ENCODE assay signal across 9 cellular contexts in genomic region chr17:27893834-27894503, GRCh38.
DNase-seq lines count a peak whose midpoint lies in the region; ATAC-seq and TF ChIP-seq lines count a peak whose summit lies in the region.
"Had no signal": no experiment of that assay in that cellular context is flagged by ENCODE, and none has a peak within 500 bp of the region (broad histone marks: within the 10 kb centered on the region; RNA-seq: fewer than 3 reads in every experiment).

No MANE protein-coding gene starts in this region.

- DNase-seq in T-helper 2 cell treated with Interferon-gamma antibody and Interleukin-4, amounts not matched to agents 5 μg/mL and 100 μg/mL, for 36 hours (ENCODE audit: low spot score) = no peak
- DNase-seq in T-helper 2 cell (no peak), SKM-1 (lab: John Stamatoyannopoulos, UW; ENCODE audit: unreplicated experiment) (peak; percentile 44), erythroblast (lab: John Stamatoyannopoulos, UW) (peak; percentile 23 to 46), substantia nigra (lab: John Stamatoyannopoulos, UW) (no peak), UCSD-AML1 (lab: John Stamatoyannopoulos, UW; ENCODE audit: unreplicated experiment) (no peak)

- TF ChIP-seq POLR2A in erythroblast (IDR thresholded peaks at IDR 0.05; ENCODE audit: low read length) = no peak

- H3K27ac ChIP-seq in substantia nigra (ENCODE audit: low read depth, low read length, poor library complexity, severe bottlenecking) = peak overlapping the region; percentile 64
- H3K27ac ChIP-seq: brain microvascular endothelial cell had no signal

- H3K4me3 Mint-ChIP-seq in T-helper 2 cell treated with Interferon-gamma antibody and Interleukin-4, amounts not matched to agents 5 μg/mL and 100 μg/mL, for 36 hours = peak overlapping the region; percentile 79

- H3K27me3 Mint-ChIP-seq in T-helper 2 cell treated with Interferon-gamma antibody and Interleukin-4, amounts not matched to agents 5 μg/mL and 100 μg/mL, for 36 hours (ENCODE audit: low read depth) = peaks cover 25% of the 10 kb centered on the region

- no peaks in the 10 kb centered on the region for H3K9me3 Mint-ChIP-seq in T-helper 2 cell treated with Interferon-gamma antibody and Interleukin-4, amounts not matched to agents 5 μg/mL and 100 μg/mL, for 36 hours

- H3K36me3 Mint-ChIP-seq in T-helper 2 cell treated with Interferon-gamma antibody and Interleukin-4, amounts not matched to agents 5 μg/mL and 100 μg/mL, for 36 hours (ENCODE audit: low read depth) = no peaks in the 10 kb centered on the region

- no peak for ATAC-seq in activated CD4-positive, CD25-positive, alpha-beta regulatory T cell treated with anti-CD3 and anti-CD28 coated beads, Interleukin-2, amount 50 U/mL, for 24 hours
- ATAC-seq in GM21381 (IDR thresholded peaks at IDR 0.05; ENCODE audit: unreplicated experiment) = no peak

- H3K4me1 Mint-ChIP-seq in T-helper 2 cell treated with Interferon-gamma antibody and Interleukin-4, amounts not matched to agents 5 μg/mL and 100 μg/mL, for 36 hours (ENCODE audit: low read depth) = peaks cover 11% of the 10 kb centered on the region

- no peak overlapping the region for H3K27ac Mint-ChIP-seq in T-helper 2 cell treated with Interferon-gamma antibody and Interleukin-4, amounts not matched to agents 5 μg/mL and 100 μg/mL, for 36 hours

Comparison
In these comparisons a context has a peak if more than half of its experiments do, and no peak if none do; other contexts are left out.
1. DNase-seq: peak in SKM-1 (single experiment) and erythroblast (2 of 2); none in T-helper 2 cell treated with Interferon-gamma antibody and Interleukin-4, amounts not matched to agents 5 μg/mL and 100 μg/mL, for 36 hours (single experiment), T-helper 2 cell (0 of 5), substantia nigra (0 of 49) and UCSD-AML1 (single experiment).